In genomic region chr18:78006006-78006802, GRCh38 we compare ENCODE assay signal across 33 cellular contexts.
"Had no signal": no experiment of that assay in that cellular context is flagged by ENCODE, and none has a peak within 500 bp of the region (broad histone marks: within the 10 kb centered on the region; RNA-seq: fewer than 3 reads in every experiment).

No MANE protein-coding gene starts in this region.

- ATAC-seq: gastrocnemius medialis; left lung; lower lobe of right lung; mucosa of descending colon; natural killer cell treated with Interleukin-12 subunit alpha and Interleukin-12 subunit beta and Interleukin-15 and Interleukin-18, amount 100 ng/mL, for 72 hours; pancreas; sciatic nerve; stimulated activated naive CD8-positive, alpha-beta T cell treated with anti-CD3 and anti-CD28 coated beads, Interleukin-15, Interleukin-2, amounts not matched to agents 100 U/mL and 50 U/mL, for 24 hours had no signal

- H3K4me3 ChIP-seq: coronary artery, gastrocnemius medialis, left lung, lower lobe of right lung, mucosa of descending colon, pancreas, prostate gland, skin epidermis, testis, transverse colon had no signal

- H3K9me3 ChIP-seq: gastrocnemius medialis, lower lobe of right lung, mucosa of descending colon, pancreas, prostate gland, testis had no signal

- H3K4me1 ChIP-seq: gastrocnemius medialis, left lung, lower lobe of right lung, pancreas, prostate gland, testis, transverse colon had no signal

- H3K27ac Mint-ChIP-seq: natural killer cell treated with Interleukin-12 subunit alpha and Interleukin-12 subunit beta and Interleukin-15 and Interleukin-18, amount 100 ng/mL, for 72 hours; T-helper 2 cell treated with Interferon-gamma antibody and Interleukin-4, amounts not matched to agents 5 μg/mL and 100 μg/mL, for 36 hours had no signal

- H3K36me3 ChIP-seq: brain microvascular endothelial cell, gastrocnemius medialis, left lung, lower lobe of right lung, pancreas, prostate gland, transverse colon had no signal

- H3K4me3 Mint-ChIP-seq: natural killer cell treated with Interleukin-12 subunit alpha and Interleukin-12 subunit beta and Interleukin-15 and Interleukin-18, amount 100 ng/mL, for 72 hours; T-helper 2 cell treated with Interferon-gamma antibody and Interleukin-4, amounts not matched to agents 5 μg/mL and 100 μg/mL, for 36 hours had no signal

- H3K27ac ChIP-seq: brain microvascular endothelial cell, coronary artery, dorsolateral prefrontal cortex, gastrocnemius medialis, left lung, lower lobe of right lung, pancreas, prostate gland, skin epidermis, testis, transverse colon had no signal

- H3K36me3 Mint-ChIP-seq: natural killer cell treated with Interleukin-12 subunit alpha and Interleukin-12 subunit beta and Interleukin-15 and Interleukin-18, amount 100 ng/mL, for 72 hours had no signal

- DNase-seq: activated CD4-positive, alpha-beta T cell treated with anti-CD3 and anti-CD28 coated beads for 4 hours; activated CD4-positive, alpha-beta T cell treated with anti-CD3 and anti-CD28 coated beads, Interleukin-2, amount 50 U/mL, for 48 hours; activated CD4-positive, CD25-positive, alpha-beta regulatory T cell; activated CD8-positive, alpha-beta memory T cell treated with anti-CD3 and anti-CD28 coated beads for 24 hours; activated gamma-delta T cell; activated naive CD4-positive, alpha-beta T cell treated with anti-CD3 and anti-CD28 coated beads, Interleukin-2, amount 50 U/mL, for 16 hours; activated T-cell treated with anti-CD3 and anti-CD28 coated beads, Interleukin-2, amount 50 U/mL, for 1 hour; amniotic stem cell; brain microvascular endothelial cell; dorsolateral prefrontal cortex; effector memory CD4-positive, alpha-beta T cell; erythroblast; gastrocnemius medialis; glutamatergic neuron; kidney glomerular epithelial cell; left lung; lower lobe of right lung; mesenchymal stem cell; mucosa of descending colon; nucleus accumbens; pancreas; stimulated activated CD4-positive, alpha-beta T cell treated with anti-CD3 and anti-CD28 coated beads, Interleukin-12 subunit alpha, Interleukin-12 subunit beta, amount 100 ng/mL, for 4 hours; stimulated activated CD4-positive, alpha-beta T cell treated with anti-CD3 and anti-CD28 coated beads, Interleukin-4, amount 100 ng/mL, for 1 hour; stimulated activated naive CD8-positive, alpha-beta T cell treated with anti-CD3 and anti-CD28 coated beads, Interleukin-15, Interleukin-2, amounts not matched to agents 100 U/mL and 50 U/mL, for 24 hours; T-helper 1 cell; testis; transverse colon had no signal

- H3K27me3 ChIP-seq: brain microvascular endothelial cell, testis, transverse colon had no signal
